In the genomic region with DNA sequence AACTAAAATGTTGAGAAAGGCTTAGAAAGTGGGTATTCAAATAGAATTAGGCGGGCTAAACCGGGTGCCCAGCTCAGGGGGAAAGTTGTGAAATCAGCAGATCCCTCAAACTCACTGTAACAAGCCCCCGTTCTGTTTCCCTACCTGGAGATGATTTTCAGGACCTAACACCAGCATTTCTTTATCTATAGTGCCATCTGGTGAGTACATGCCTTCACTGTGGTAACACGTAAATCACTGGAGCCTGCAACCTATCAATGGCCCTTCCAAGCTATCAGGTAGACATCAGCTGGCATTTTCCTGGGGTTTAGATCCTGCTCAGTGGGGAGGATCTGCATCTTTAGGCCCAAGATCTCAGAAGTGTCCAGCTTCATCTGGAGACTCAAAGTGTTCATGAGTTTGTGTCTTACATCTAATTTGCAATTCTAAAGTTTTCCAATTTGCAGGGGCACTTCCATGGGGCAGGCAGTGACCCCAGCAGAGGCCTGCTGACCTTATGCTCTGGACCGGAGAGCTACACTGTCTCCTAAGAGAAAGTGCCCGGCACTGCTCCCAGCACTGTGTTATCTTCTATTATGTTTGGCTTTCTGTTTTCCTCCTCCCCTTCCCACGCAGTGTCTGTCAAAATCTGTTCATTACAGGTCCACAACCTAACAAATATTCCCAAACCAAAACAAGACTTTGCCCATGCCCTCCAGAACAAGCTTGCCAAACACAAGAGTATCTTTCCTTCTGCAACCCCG, we compare ENCODE assay signal across 10 cellular contexts.
DNase-seq lines count a peak whose midpoint lies in the region; ATAC-seq, FAIRE-seq and TF ChIP-seq lines count a peak whose summit lies in the region.
"Had no signal": no experiment of that assay in that cellular context is flagged by ENCODE, and none has a peak within 500 bp of the region (broad histone marks: within the 10 kb centered on the region; RNA-seq: fewer than 3 reads in every experiment).

No MANE protein-coding gene starts in this region.

- H3K9me3 Mint-ChIP-seq in progenitor cell of endocrine pancreas (ENCODE audit: low read depth) = no peaks in the 10 kb centered on the region
- H3K9me3 Mint-ChIP-seq: stimulated activated effector memory CD8-positive, alpha-beta T cell treated with anti-CD3 and anti-CD28 coated beads, Interleukin-12 subunit alpha, Interleukin-12 subunit beta, amount 100 ng/mL, for 72 hours had no signal

- peak; percentile 42 for TF ChIP-seq RAD21 in GM12878 (IDR thresholded peaks at IDR 0.05; ENCODE audit: insufficient read depth, low read depth, low read length)

- no peaks in the 10 kb centered on the region for H3K79me2 ChIP-seq in GM12878 (ENCODE audit: control insufficient read depth, insufficient read depth, low read length)

- CTCF ChIA-PET in GM12878 (lab: Yijun Ruan, JAX) = interaction anchor here (0.8 to 8.0 kb wide), 3 partner anchors 10 to 159 kb away, joined by 3 to 81 read pairs (median 27); no protein-coding TSS in a partner anchor

- H3K27me3 ChIP-seq in GM12878 (replicated peaks in 1 of 2; ENCODE audit: control insufficient read depth in 2 of 2, insufficient read depth in 2 of 2, low read length in 1 of 2) = peaks cover 2% of the 10 kb centered on the region in 2 experiments; a peak in 1 of 4 replicates

- intact Hi-C loops in GM12878 (cut with micrococcal nuclease; ENCODE audit: unreplicated experiment) = no loop called here

- no TSS peak for BruUV-seq in GM12878 (replicated peaks; lab: Mats Ljungman, UMichigan)

- ATAC-seq in GM12878 (peak; percentile 49), GM18520 (IDR thresholded peaks at IDR 0.05; ENCODE audit: unreplicated experiment) (no peak), SK-N-SH treated with all-trans-retinoic acid at 6 μM for 48 hours (no peak)
- ATAC-seq: activated CD4-positive, alpha-beta T cell treated with anti-CD3 and anti-CD28 coated beads for 36 hours; stimulated activated effector memory CD8-positive, alpha-beta T cell treated with anti-CD3 and anti-CD28 coated beads, Interleukin-12 subunit alpha, Interleukin-12 subunit beta, amount 100 ng/mL, for 72 hours had no signal

- DNase-seq in NCI-H2029 treated with DMSO at 0.1 percent for 48 hours (lab: John Stamatoyannopoulos, UW) = peak; percentile 6
- no peak for DNase-seq in NCI-H2029 (lab: John Stamatoyannopoulos, UW)
- peak; percentile 5 for DNase-seq in NCI-H1694 (lab: John Stamatoyannopoulos, UW)
- no peak for DNase-seq in GM12878 (ENCODE audit: low read depth, low spot score)
- peak; percentile 12 for DNase-seq in pons (ENCODE audit: low spot score)
- DNase-seq in progenitor cell of endocrine pancreas (ENCODE audit: low spot score, unreplicated experiment) = no peak
- DNase-seq: activated CD4-positive, alpha-beta T cell treated with anti-CD3 and anti-CD28 coated beads for 36 hours had no signal

- H3K4me3 ChIP-seq in GM12878 = no peak overlapping the region

- in situ Hi-C loops in GM12878 (cut with MboI) = loop anchor here (5.0 kb wide), 1 partner anchor 615 kb away; no protein-coding TSS in a partner anchor

- no peak overlapping the region for H3K27ac Mint-ChIP-seq in progenitor cell of endocrine pancreas
- H3K27ac Mint-ChIP-seq: activated CD4-positive, alpha-beta T cell treated with anti-CD3 and anti-CD28 coated beads for 36 hours; stimulated activated effector memory CD8-positive, alpha-beta T cell treated with anti-CD3 and anti-CD28 coated beads, Interleukin-12 subunit alpha, Interleukin-12 subunit beta, amount 100 ng/mL, for 72 hours had no signal

- no peak overlapping the region for H2AFZ ChIP-seq in GM12878 (ENCODE audit: control insufficient read depth, low read depth, low read length)

- peaks cover 22% of the 10 kb centered on the region for H3K27me3 Mint-ChIP-seq in progenitor cell of endocrine pancreas

- no peaks in the 10 kb centered on the region for H4K20me1 ChIP-seq in GM12878 (ENCODE audit: control insufficient read depth, insufficient read depth)

- H3K36me3 ChIP-seq in GM12878 (ENCODE audit: control insufficient read depth in 2 of 2, insufficient read depth in 2 of 2, low read length in 1 of 2) = no peaks in the 10 kb centered on the region

- 0% methylated on average over 8 of the region's 8 CpGs for WGBS in GM12878 (ENCODE audit: insufficient coverage, insufficient replicate concordance, low lambda C conversion rate, missing lambda C conversion rate)

- no peaks in the 10 kb centered on the region for H3K36me3 Mint-ChIP-seq in progenitor cell of endocrine pancreas (ENCODE audit: insufficient read depth)
- H3K36me3 Mint-ChIP-seq: stimulated activated effector memory CD8-positive, alpha-beta T cell treated with anti-CD3 and anti-CD28 coated beads, Interleukin-12 subunit alpha, Interleukin-12 subunit beta, amount 100 ng/mL, for 72 hours had no signal

- RAD21 ChIA-PET in GM12878 (lab: Charles Lee; ENCODE audit: unreplicated experiment) = interaction anchor here (1.2 to 1.5 kb wide), 3 partner anchors 10 to 148 kb away, joined by 3 to 5 read pairs (median 4); no protein-coding TSS in a partner anchor

- no peak for TF ChIP-seq EP300 in GM12878 (IDR thresholded peaks at IDR 0.05; ENCODE audit: borderline replicate concordance in 1 of 2, control insufficient read depth in 1 of 2, low read depth in 2 of 2, low read length in 2 of 2)

- no peak for FAIRE-seq in GM12878 (lab: Jason Lieb, UNC)

- H3K4me2 ChIP-seq in GM12878 (ENCODE audit: control insufficient read depth, insufficient read depth) = no peak overlapping the region

- H3K9me3 ChIP-seq in GM12878 (replicated peaks; ENCODE audit: control insufficient read depth, insufficient read depth, low read length) = no peaks in the 10 kb centered on the region

- no peaks in the 10 kb centered on the region for H3K4me1 ChIP-seq in GM12878 (ENCODE audit: control insufficient read depth, insufficient read depth, low read length)

- POLR2A ChIA-PET in GM12878 (lab: Charles Lee) = no interaction called here

- no peak overlapping the region for H3K9ac ChIP-seq in GM12878 (ENCODE audit: control insufficient read depth, insufficient read depth, low read length)

- TF ChIP-seq POLR2A in GM12878 (IDR thresholded peaks at IDR 0.05; ENCODE audit: low read depth, low read length) = no peak

- SMC1A ChIA-PET in GM12878 (lab: Charles Lee; ENCODE audit: uncharacterized antibody, unreplicated experiment) = interaction anchor here (0.8 to 3.8 kb wide), 5 partner anchors 9 to 616 kb away, joined by 3 to 17 read pairs (median 5); no protein-coding TSS in a partner anchor

- peak in 1 of 3 experiments; percentile 35; a peak in 1 of 6 replicates for TF ChIP-seq CTCF in GM12878 (IDR thresholded peaks at IDR 0.05 in 2 of 3, conservative IDR thresholded peaks at IDR 0.05 in 1 of 3; ENCODE audit: control insufficient read depth in 2 of 3, extremely low read depth in 1 of 3, insufficient read depth in 1 of 3, low read depth in 3 of 3, low read length in 3 of 3)
- TF ChIP-seq CTCF in progenitor cell of endocrine pancreas (IDR thresholded peaks at IDR 0.05; ENCODE audit: unreplicated experiment) = no peak

- H3K4me3 Mint-ChIP-seq in progenitor cell of endocrine pancreas (ENCODE audit: low read depth) = no peak overlapping the region
- H3K4me3 Mint-ChIP-seq: activated CD4-positive, alpha-beta T cell treated with anti-CD3 and anti-CD28 coated beads for 36 hours; stimulated activated effector memory CD8-positive, alpha-beta T cell treated with anti-CD3 and anti-CD28 coated beads, Interleukin-12 subunit alpha, Interleukin-12 subunit beta, amount 100 ng/mL, for 72 hours had no signal

- no peak overlapping the region for H3K27ac ChIP-seq in GM12878 (ENCODE audit: control insufficient read depth, insufficient read depth)

- H3K4me1 Mint-ChIP-seq in progenitor cell of endocrine pancreas (ENCODE audit: low read depth) = peaks cover 4% of the 10 kb centered on the region
- H3K4me1 Mint-ChIP-seq: activated CD4-positive, alpha-beta T cell treated with anti-CD3 and anti-CD28 coated beads for 36 hours; stimulated activated effector memory CD8-positive, alpha-beta T cell treated with anti-CD3 and anti-CD28 coated beads, Interleukin-12 subunit alpha, Interleukin-12 subunit beta, amount 100 ng/mL, for 72 hours had no signal

TF ChIP-seq in GM12878, 131 proteins besides CTCF, POLR2A, EP300 and RAD21:
- TF ChIP-seq SUZ12 (IDR thresholded peaks at IDR 0.05; ENCODE audit: unreplicated experiment) (no peak), FOXM1 (IDR thresholded peaks at IDR 0.05; ENCODE audit: low read depth, low read length) (no peak), NR2F1 (conservative IDR thresholded peaks at IDR 0.05) (no peak), SMC3 (IDR thresholded peaks at IDR 0.05; ENCODE audit: borderline replicate concordance, low read length) (peak; percentile 33; the same call in 1 of the 2 replicates), ZBED1 (IDR thresholded peaks at IDR 0.05; ENCODE audit: borderline replicate concordance) (no peak)

TF ChIP-seq in SK-N-SH treated with all-trans-retinoic acid at 6 μM for 48 hours, 23 proteins besides CTCF, POLR2A, EP300 and RAD21 (continues in another document):
- TF ChIP-seq ZFP3 (CRISPR knock-in tag; IDR thresholded peaks at IDR 0.05) (no peak), ZC3H10 (CRISPR knock-in tag; IDR thresholded peaks at IDR 0.05) (no peak), BACH2 (CRISPR knock-in tag; IDR thresholded peaks at IDR 0.05; ENCODE audit: borderline replicate concordance) (no peak), ISL1 (CRISPR knock-in tag; IDR thresholded peaks at IDR 0.05) (no peak), ARNTL (CRISPR knock-in tag; IDR thresholded peaks at IDR 0.05; ENCODE audit: borderline replicate concordance, low read depth) (no peak), ZNF70 (CRISPR knock-in tag; IDR thresholded peaks at IDR 0.05) (no peak), ESRRG (CRISPR knock-in tag; IDR thresholded peaks at IDR 0.05) (no peak)
- TF ChIP-seq, protein P1, sequence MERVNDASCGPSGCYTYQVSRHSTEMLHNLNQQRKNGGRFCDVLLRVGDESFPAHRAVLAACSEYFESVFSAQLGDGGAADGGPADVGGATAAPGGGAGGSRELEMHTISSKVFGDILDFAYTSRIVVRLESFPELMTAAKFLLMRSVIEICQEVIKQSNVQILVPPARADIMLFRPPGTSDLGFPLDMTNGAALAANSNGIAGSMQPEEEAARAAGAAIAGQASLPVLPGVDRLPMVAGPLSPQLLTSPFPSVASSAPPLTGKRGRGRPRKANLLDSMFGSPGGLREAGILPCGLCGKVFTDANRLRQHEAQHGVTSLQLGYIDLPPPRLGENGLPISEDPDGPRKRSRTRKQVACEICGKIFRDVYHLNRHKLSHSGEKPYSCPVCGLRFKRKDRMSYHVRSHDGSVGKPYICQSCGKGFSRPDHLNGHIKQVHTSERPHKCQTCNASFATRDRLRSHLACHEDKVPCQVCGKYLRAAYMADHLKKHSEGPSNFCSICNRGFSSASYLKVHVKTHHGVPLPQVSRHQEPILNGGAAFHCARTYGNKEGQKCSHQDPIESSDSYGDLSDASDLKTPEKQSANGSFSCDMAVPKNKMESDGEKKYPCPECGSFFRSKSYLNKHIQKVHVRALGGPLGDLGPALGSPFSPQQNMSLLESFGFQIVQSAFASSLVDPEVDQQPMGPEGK (CRISPR knock-in tag; IDR thresholded peaks at IDR 0.05; ENCODE audit: borderline replicate concordance) = no peak

Comparison
In these comparisons a context has a peak if more than half of its experiments do, and no peak if none do; other contexts are left out.
1. DNase-seq: peak in NCI-H2029 treated with DMSO at 0.1 percent for 48 hours (single experiment), NCI-H1694 (single experiment) and pons (single experiment); none in NCI-H2029 (single experiment), GM12878 (single experiment) and progenitor cell of endocrine pancreas (single experiment).